29 cellular contexts compared by ENCODE assay signal in genomic region chr17:34400301-34400931, GRCh38. TPM values are rescaled to one million over a fixed set of nuclear protein-coding genes. Genes with fewer than 3 reads are reported as not detected.
"Had no signal": no experiment of that assay in that cellular context is flagged by ENCODE, and none has a peak within 500 bp of the region (broad histone marks: within the 10 kb centered on the region; RNA-seq: fewer than 3 reads in every experiment).

No MANE protein-coding gene starts in this region.

- H3K4me3 Mint-ChIP-seq: activated naive CD4-positive, alpha-beta T cell treated with anti-CD3 and anti-CD28 coated beads, Interleukin-2, amount 50 U/mL, for 24 hours; natural killer cell; stimulated activated effector memory CD8-positive, alpha-beta T cell treated with anti-CD3 and anti-CD28 coated beads, Interleukin-12 subunit alpha, Interleukin-12 subunit beta, amount 100 ng/mL, for 72 hours; WTC11 had no signal

- H3K4me1 Mint-ChIP-seq: activated naive CD4-positive, alpha-beta T cell treated with anti-CD3 and anti-CD28 coated beads, Interleukin-2, amount 50 U/mL, for 24 hours; natural killer cell had no signal

- ATAC-seq: body of pancreas; left cardiac atrium; natural killer cell; sciatic nerve; stimulated activated effector memory CD8-positive, alpha-beta T cell treated with anti-CD3 and anti-CD28 coated beads, Interleukin-12 subunit alpha, Interleukin-12 subunit beta, amount 100 ng/mL, for 72 hours; WTC11 had no signal

- H3K27me3 ChIP-seq: body of pancreas, testis, vagina had no signal

- H3K9me3 Mint-ChIP-seq: activated naive CD4-positive, alpha-beta T cell treated with anti-CD3 and anti-CD28 coated beads, Interleukin-2, amount 50 U/mL, for 24 hours; natural killer cell; stimulated activated effector memory CD8-positive, alpha-beta T cell treated with anti-CD3 and anti-CD28 coated beads, Interleukin-12 subunit alpha, Interleukin-12 subunit beta, amount 100 ng/mL, for 72 hours; WTC11 had no signal

- DNase-seq: activated gamma-delta T cell treated with Interleukin-2 at 50 U/mL for 16 hours; activated T-cell treated with anti-CD3 and anti-CD28 coated beads, Interleukin-2, amount 50 U/mL, for 1 hour; anterior cingulate cortex; body of pancreas; dermis blood vessel endothelial cell; effector CD8-positive, alpha-beta T cell; hypothalamus; left cardiac atrium; midbrain; natural killer cell; small intestine; stimulated activated CD4-positive, alpha-beta T cell treated with anti-CD3 and anti-CD28 coated beads, Interleukin-2, amount 100 ng/mL, for 24 hours; testis; trophoblast cell had no signal

- H3K36me3 ChIP-seq: esophagus muscularis mucosa, vagina had no signal

- FAIRE-seq: endothelial cell of umbilical vein, frontal cortex, islet of Langerhans, small intestine had no signal

- H3K27ac Mint-ChIP-seq: activated naive CD4-positive, alpha-beta T cell treated with anti-CD3 and anti-CD28 coated beads, Interleukin-2, amount 50 U/mL, for 24 hours; natural killer cell; stimulated activated effector memory CD8-positive, alpha-beta T cell treated with anti-CD3 and anti-CD28 coated beads, Interleukin-12 subunit alpha, Interleukin-12 subunit beta, amount 100 ng/mL, for 72 hours; WTC11 had no signal

- H3K27ac ChIP-seq: body of pancreas, esophagus muscularis mucosa, testis, vagina had no signal

- H3K36me3 Mint-ChIP-seq: activated naive CD4-positive, alpha-beta T cell treated with anti-CD3 and anti-CD28 coated beads, Interleukin-2, amount 50 U/mL, for 24 hours; natural killer cell; stimulated activated effector memory CD8-positive, alpha-beta T cell treated with anti-CD3 and anti-CD28 coated beads, Interleukin-12 subunit alpha, Interleukin-12 subunit beta, amount 100 ng/mL, for 72 hours; WTC11 had no signal

- H3K4me3 ChIP-seq: body of pancreas, esophagus muscularis mucosa, testis, vagina had no signal

- H3K9me3 ChIP-seq: body of pancreas, esophagus muscularis mucosa, testis, vagina had no signal

- H3K4me1 ChIP-seq: body of pancreas, esophagus muscularis mucosa, testis, vagina had no signal

RNA-seq across cellular contexts. Expression of gene CCL1, which starts 37.4 kb away (rescaled TPM):
- total RNA-seq: body of pancreas, cardiac septum, chondrocyte, dermis blood vessel endothelial cell, endothelial cell of umbilical vein, esophagus muscularis mucosa, frontal cortex, left cardiac atrium, liver, natural killer cell, osteoblast, posterior vena cava, renal cortical epithelial cell, sciatic nerve, vagina, WTC11 had no signal
- polyA plus RNA-seq: endothelial cell of umbilical vein, liver, small intestine had no signal

RNA-seq across cellular contexts. Expression of gene CCL13, which starts 44.1 kb away (rescaled TPM):
- total RNA-seq: body of pancreas, chondrocyte, dermis blood vessel endothelial cell, endothelial cell of umbilical vein, natural killer cell, renal cortical epithelial cell, testis, WTC11 had no signal
- polyA plus RNA-seq: endothelial cell of umbilical vein had no signal
